ENCODE assay signal across 23 cellular contexts in genomic region chr3:126956361-126956760, GRCh38. TPM values are rescaled to one million over a fixed set of nuclear protein-coding genes. Genes with fewer than 3 reads are reported as not detected.
DNase-seq lines count a peak whose midpoint lies in the region; ATAC-seq and TF ChIP-seq lines count a peak whose summit lies in the region.
"Had no signal": no experiment of that assay in that cellular context is flagged by ENCODE, and none has a peak within 500 bp of the region (broad histone marks: within the 10 kb centered on the region; RNA-seq: fewer than 3 reads in every experiment).

No MANE protein-coding gene starts in this region.

- DNase-seq in NCI-H2171 (lab: John Stamatoyannopoulos, UW) (peak; percentile 23), chondrocyte (ENCODE audit: low spot score) (peak; percentile 39), prostate gland (ENCODE audit: low spot score) (peak; percentile 31), C1 segment of cervical spinal cord (lab: John Stamatoyannopoulos, UW) (no peak), D341Med (ENCODE audit: low spot score) (no peak)
- no peak for DNase-seq in naive thymus-derived CD4-positive, alpha-beta T cell
- DNase-seq: activated CD4-positive, alpha-beta T cell treated with anti-CD3 and anti-CD28 coated beads, Interleukin-2, amount 50 U/mL, for 48 hours; DMS79; GF-D8; mesendoderm; NCI-H1436 treated with DMSO at 0.1 percent for 48 hours; NCI-H510A treated with DMSO at 0.1 percent for 48 hours; stimulated activated naive CD8-positive, alpha-beta T cell treated with anti-CD3 and anti-CD28 coated beads, Interleukin-15, Interleukin-2, amounts not matched to agents 100 U/mL and 50 U/mL, for 24 hours had no signal

- POLR2A ChIA-PET in naive thymus-derived CD4-positive, alpha-beta T cell (lab: Charles Lee): no interaction called here

- intact Hi-C loops in prostate gland (cut with DNase I): no loop called here
- intact Hi-C loops in naive thymus-derived CD4-positive, alpha-beta T cell (cut with micrococcal nuclease): no loop called here

- H3K4me1 Mint-ChIP-seq in chondrocyte (ENCODE audit: low read depth): peaks cover 18% of the 10 kb centered on the region
- peaks cover 0 to 6% (median 0%) of the 10 kb centered on the region in 7 donors for H3K4me1 Mint-ChIP-seq in naive thymus-derived CD4-positive, alpha-beta T cell
- H3K4me1 Mint-ChIP-seq: activated naive CD4-positive, alpha-beta T cell treated with anti-CD3 and anti-CD28 coated beads, Interleukin-2, amount 50 U/mL, for 24 hours had no signal

- TF ChIP-seq POLR2A in prostate gland (IDR thresholded peaks at IDR 0.05): no peak

- no peak overlapping the region for H3K27ac Mint-ChIP-seq in chondrocyte (ENCODE audit: unreplicated experiment)
- peak overlapping the region in 1 of 9 donors; percentile 70 for H3K27ac Mint-ChIP-seq in naive thymus-derived CD4-positive, alpha-beta T cell
- H3K27ac Mint-ChIP-seq: activated naive CD4-positive, alpha-beta T cell treated with anti-CD3 and anti-CD28 coated beads, Interleukin-2, amount 50 U/mL, for 24 hours had no signal

- CTCF ChIA-PET in naive thymus-derived CD4-positive, alpha-beta T cell (lab: Charles Lee): no interaction called here

- H3K4me2 ChIP-seq in BLaER1 treated with 17β-estradiol and CSF1 and Interleukin-3, amounts not matched to agents 10 nM and 100 nM: peak overlapping the region; percentile 27 to 96 (median 76)

- H3K27me3 Mint-ChIP-seq in chondrocyte (ENCODE audit: low read depth): no peaks in the 10 kb centered on the region
- no peaks in the 10 kb centered on the region for H3K27me3 Mint-ChIP-seq in naive thymus-derived CD4-positive, alpha-beta T cell
- H3K27me3 Mint-ChIP-seq: activated naive CD4-positive, alpha-beta T cell treated with anti-CD3 and anti-CD28 coated beads, Interleukin-2, amount 50 U/mL, for 24 hours; B cell had no signal

- H3K36me3 ChIP-seq in BLaER1 treated with 17β-estradiol and CSF1 and Interleukin-3, amounts not matched to agents 10 nM and 100 nM: no peaks in the 10 kb centered on the region
- H3K36me3 ChIP-seq in prostate gland: no peaks in the 10 kb centered on the region
- no peaks in the 10 kb centered on the region for H3K36me3 ChIP-seq in naive thymus-derived CD4-positive, alpha-beta T cell (ENCODE audit: control insufficient read depth in 2 of 3, insufficient read depth in 3 of 3, low read length in 3 of 3)
- H3K36me3 ChIP-seq: cardiac muscle cell, neutrophil, thoracic aorta had no signal

- H3K27ac ChIP-seq in BLaER1 treated with 17β-estradiol and CSF1 and Interleukin-3, amounts not matched to agents 10 nM and 100 nM: no peak overlapping the region
- peak overlapping the region; percentile 13 to 67 for H3K27ac ChIP-seq in prostate gland
- no peak overlapping the region for H3K27ac ChIP-seq in naive thymus-derived CD4-positive, alpha-beta T cell (ENCODE audit: low read depth, low read length)
- H3K27ac ChIP-seq: cardiac muscle cell, esophagus muscularis mucosa, neutrophil, psoas muscle, thoracic aorta had no signal

- TF ChIP-seq CTCF in chondrocyte (IDR thresholded peaks at IDR 0.05) (no peak), prostate gland (IDR thresholded peaks at IDR 0.05) (peak in 1 of 4 experiments; percentile 2)

- peaks cover 1% of the 10 kb centered on the region for H3K36me3 Mint-ChIP-seq in chondrocyte (ENCODE audit: low read depth)
- H3K36me3 Mint-ChIP-seq in naive thymus-derived CD4-positive, alpha-beta T cell: no peaks in the 10 kb centered on the region

- peaks cover 0 to 99% (median 43%) of the 10 kb centered on the region in 11 experiments; a peak in 19 of 22 replicates for H4K20me1 ChIP-seq in BLaER1 treated with 17β-estradiol and CSF1 and Interleukin-3, amounts not matched to agents 10 nM and 100 nM

- H3K27me3 ChIP-seq in BLaER1 treated with 17β-estradiol and CSF1 and Interleukin-3, amounts not matched to agents 10 nM and 100 nM: peaks cover 0 to 72% (median 0%) of the 10 kb centered on the region in 11 experiments; a peak in 7 of 22 replicates
- peaks cover 2% of the 10 kb centered on the region for H3K27me3 ChIP-seq in prostate gland (replicated peaks; ENCODE audit: insufficient read depth)
- no peaks in the 10 kb centered on the region for H3K27me3 ChIP-seq in naive thymus-derived CD4-positive, alpha-beta T cell (ENCODE audit: control insufficient read depth in 2 of 2, insufficient read depth in 2 of 2, low read length in 2 of 2)
- H3K27me3 ChIP-seq: cardiac muscle cell, esophagus muscularis mucosa, neutrophil had no signal

- no peak for ATAC-seq in naive thymus-derived CD4-positive, alpha-beta T cell
- no peak for ATAC-seq in GM21737 (IDR thresholded peaks at IDR 0.05; ENCODE audit: unreplicated experiment)
- ATAC-seq: Panc1; psoas muscle; stimulated activated naive CD8-positive, alpha-beta T cell treated with anti-CD3 and anti-CD28 coated beads, Interleukin-15, Interleukin-2, amounts not matched to agents 100 U/mL and 50 U/mL, for 24 hours had no signal

- H3K4me3 ChIP-seq in BLaER1 treated with 17β-estradiol and CSF1 and Interleukin-3, amounts not matched to agents 10 nM and 100 nM: no peak overlapping the region
- H3K4me3 ChIP-seq in prostate gland: no peak overlapping the region
- H3K4me3 ChIP-seq in naive thymus-derived CD4-positive, alpha-beta T cell (ENCODE audit: low read length): no peak overlapping the region
- H3K4me3 ChIP-seq: cardiac muscle cell, esophagus muscularis mucosa, psoas muscle, thoracic aorta had no signal

- no peak overlapping the region for H3K4me3 Mint-ChIP-seq in chondrocyte (ENCODE audit: unreplicated experiment)
- no peak overlapping the region for H3K4me3 Mint-ChIP-seq in naive thymus-derived CD4-positive, alpha-beta T cell
- H3K4me3 Mint-ChIP-seq: activated naive CD4-positive, alpha-beta T cell treated with anti-CD3 and anti-CD28 coated beads, Interleukin-2, amount 50 U/mL, for 24 hours had no signal

- 45% methylated on average over 8 of the region's 8 CpGs for WGBS in prostate gland

- no peak overlapping the region for H3K9ac ChIP-seq in BLaER1 treated with 17β-estradiol and CSF1 and Interleukin-3, amounts not matched to agents 10 nM and 100 nM

- peaks cover 62 to 86% (median 81%) of the 10 kb centered on the region in 10 experiments for H3K4me1 ChIP-seq in BLaER1 treated with 17β-estradiol and CSF1 and Interleukin-3, amounts not matched to agents 10 nM and 100 nM
- peaks cover 4% of the 10 kb centered on the region for H3K4me1 ChIP-seq in prostate gland (replicated peaks)
- H3K4me1 ChIP-seq in naive thymus-derived CD4-positive, alpha-beta T cell (ENCODE audit: control insufficient read depth in 2 of 2, insufficient read depth in 2 of 2, low read length in 2 of 2): no peaks in the 10 kb centered on the region

- H3K9me3 ChIP-seq in BLaER1 treated with 17β-estradiol and CSF1 and Interleukin-3, amounts not matched to agents 10 nM and 100 nM (replicated peaks in 1 of 11): no peaks in the 10 kb centered on the region
- no peaks in the 10 kb centered on the region for H3K9me3 ChIP-seq in prostate gland
- no peaks in the 10 kb centered on the region for H3K9me3 ChIP-seq in naive thymus-derived CD4-positive, alpha-beta T cell (ENCODE audit: control insufficient read depth in 2 of 3, low read length in 3 of 3)
- H3K9me3 ChIP-seq: esophagus muscularis mucosa, neutrophil, psoas muscle, thoracic aorta had no signal

- no peaks in the 10 kb centered on the region for H3K9me3 Mint-ChIP-seq in chondrocyte (ENCODE audit: low read depth)
- H3K9me3 Mint-ChIP-seq in naive thymus-derived CD4-positive, alpha-beta T cell: no peaks in the 10 kb centered on the region
- H3K9me3 Mint-ChIP-seq: activated naive CD4-positive, alpha-beta T cell treated with anti-CD3 and anti-CD28 coated beads, Interleukin-2, amount 50 U/mL, for 24 hours had no signal

RNA-seq across cellular contexts. Expression of gene PLXNA1, which starts 26.6 kb away (rescaled TPM):
- total RNA-seq in chondrocyte: 69.8 to 99.1 TPM (median 98.2 TPM) in 3 replicates
- total RNA-seq in prostate gland: 10 to 100 TPM; 17.0 to 49.5 TPM
- 10 to 100 TPM in 3 of 5 experiments, 1 to 10 TPM in 2; 7.8 to 16.8 (median 10.7) TPM for total RNA-seq in naive thymus-derived CD4-positive, alpha-beta T cell
- polyA plus RNA-seq in naive thymus-derived CD4-positive, alpha-beta T cell: 1 to 10 TPM in 1 of 2 donors, under 1 TPM in 1; 0.27 to 1.6 TPM

Comparison
In these comparisons a context has a peak if more than half of its experiments do, and no peak if none do; other contexts are left out.
1. H3K27ac ChIP-seq: peak in prostate gland (2 of 2); none in BLaER1 treated with 17β-estradiol and CSF1 and Interleukin-3, amounts not matched to agents 10 nM and 100 nM (0 of 11) and naive thymus-derived CD4-positive, alpha-beta T cell (single experiment).
2. DNase-seq: peak in NCI-H2171 (single experiment), chondrocyte (single experiment) and prostate gland (single experiment); none in C1 segment of cervical spinal cord (0 of 14), D341Med (single experiment) and naive thymus-derived CD4-positive, alpha-beta T cell (0 of 9).